Comparison of ENCODE assay signal across 18 cellular contexts in genomic region chr7:144723311-144723710, GRCh38.
"Had no signal": no experiment of that assay in that cellular context is flagged by ENCODE, and none has a peak within 500 bp of the region (broad histone marks: within the 10 kb centered on the region; RNA-seq: fewer than 3 reads in every experiment).

No MANE protein-coding gene starts in this region.

- H3K9ac ChIP-seq: SK-N-SH had no signal

- H3K4me1 ChIP-seq: SJSA1 had no signal

- H3K27me3 ChIP-seq: SJSA1 had no signal

- H3K27ac ChIP-seq: SJSA1 had no signal

- H3K36me3 ChIP-seq: SJSA1 had no signal

- H3K4me2 ChIP-seq: SK-N-SH had no signal

- DNase-seq: KBM-7, MV-4-11, NCI-H1092, NCI-H1105 treated with DMSO at 0.1 percent for 48 hours, NCI-H1417 treated with DMSO at 0.1 percent for 48 hours, NCI-H146, NCI-H187 treated with DMSO at 0.1 percent for 48 hours, NCI-H2029 treated with DMSO at 0.1 percent for 48 hours, NCI-H2171 treated with DMSO at 0.1 percent for 48 hours, NCI-H526 treated with DMSO at 0.1 percent for 48 hours, NCI-H774, Right ventricle myocardium superior, RPMI8226, SIG-M5, SK-N-SH, SW 1271, T-cell had no signal

- H3K4me3 Mint-ChIP-seq: T-cell had no signal

- H3K9me3 ChIP-seq: SJSA1, SK-N-SH had no signal

- H3K4me3 ChIP-seq: SJSA1 had no signal

- ATAC-seq: T-cell had no signal

- H3K27ac Mint-ChIP-seq: T-cell had no signal

- H3K27me3 Mint-ChIP-seq: T-cell had no signal
